In genomic region chr15:57463360-57463759, GRCh38 we compare ENCODE assay signal across 22 cellular contexts.
"Had no signal": no experiment of that assay in that cellular context is flagged by ENCODE, and none has a peak within 500 bp of the region (broad histone marks: within the 10 kb centered on the region; RNA-seq: fewer than 3 reads in every experiment).

No MANE protein-coding gene starts in this region.

- H3K27ac ChIP-seq: body of pancreas, coronary artery, gastrocnemius medialis, lower lobe of right lung, SK-N-MC, transverse colon, vagina had no signal

- H3K9me3 ChIP-seq: body of pancreas, gastrocnemius medialis, lower lobe of right lung, transverse colon, vagina had no signal

- H3K4me3 Mint-ChIP-seq: activated B cell treated with CpG ODN at 0.5 μM for 24 hours; activated CD4-positive, alpha-beta memory T cell treated with anti-CD3 and anti-CD28 coated beads, Interleukin-2, amount 10 ng/mL, durations not matched to agents 7 days and 5 days; activated CD8-positive, alpha-beta memory T cell treated with anti-CD3 and anti-CD28 coated beads, Interleukin-2, amount 10 ng/mL, durations not matched to agents 7 days and 5 days; activated naive CD8-positive, alpha-beta T cell; nephron; stimulated activated memory B cell treated with anti-CD40 and anti-IgM and Interleukin-4, amounts not matched to agents 10 μg/mL and 1 μg/mL and 100 μg/mL, for 72 hours had no signal

- H3K36me3 ChIP-seq: gastrocnemius medialis, transverse colon, vagina had no signal

- H3K36me3 Mint-ChIP-seq: activated CD8-positive, alpha-beta memory T cell treated with anti-CD3 and anti-CD28 coated beads, Interleukin-2, amount 10 ng/mL, durations not matched to agents 7 days and 5 days; activated naive CD8-positive, alpha-beta T cell; stimulated activated memory B cell treated with anti-CD40 and anti-IgM and Interleukin-4, amounts not matched to agents 10 μg/mL and 1 μg/mL and 100 μg/mL, for 72 hours had no signal

- H3K27ac Mint-ChIP-seq: activated B cell treated with CpG ODN at 0.5 μM for 24 hours; activated CD4-positive, alpha-beta memory T cell treated with anti-CD3 and anti-CD28 coated beads, Interleukin-2, amount 10 ng/mL, durations not matched to agents 7 days and 5 days; activated CD8-positive, alpha-beta memory T cell treated with anti-CD3 and anti-CD28 coated beads, Interleukin-2, amount 10 ng/mL, durations not matched to agents 7 days and 5 days; activated naive CD8-positive, alpha-beta T cell; nephron; progenitor cell of endocrine pancreas; stimulated activated memory B cell treated with anti-CD40 and anti-IgM and Interleukin-4, amounts not matched to agents 10 μg/mL and 1 μg/mL and 100 μg/mL, for 72 hours had no signal

- H3K27me3 Mint-ChIP-seq: progenitor cell of endocrine pancreas had no signal

- DNase-seq: activated B cell treated with CpG ODN at 0.5 μM for 24 hours; activated CD4-positive, alpha-beta memory T cell treated with anti-CD3 and anti-CD28 coated beads, Interleukin-2, amount 10 ng/mL, durations not matched to agents 7 days and 5 days; activated CD4-positive, alpha-beta T cell treated with anti-CD3 and anti-CD28 coated beads for 48 hours; activated CD8-positive, alpha-beta memory T cell treated with anti-CD3 and anti-CD28 coated beads, Interleukin-2, amount 10 ng/mL, durations not matched to agents 7 days and 5 days; body of pancreas; central memory CD4-positive, alpha-beta T cell; gastrocnemius medialis; left colon; lower lobe of right lung; occipital lobe; stimulated activated CD4-positive, alpha-beta T cell treated with anti-CD3 and anti-CD28 coated beads, Interleukin-4, amount 100 ng/mL, for 4 hours; T-helper 9 cell; transverse colon had no signal

- ATAC-seq: activated CD8-positive, alpha-beta memory T cell treated with anti-CD3 and anti-CD28 coated beads, Interleukin-2, amount 10 ng/mL, durations not matched to agents 7 days and 5 days; body of pancreas; esophagus mucosa; gastrocnemius medialis; left colon; lower lobe of right lung; stimulated activated memory B cell treated with anti-CD40 and anti-IgM and Interleukin-4, amounts not matched to agents 10 μg/mL and 1 μg/mL and 100 μg/mL, for 72 hours had no signal

- H3K4me3 ChIP-seq: body of pancreas, coronary artery, gastrocnemius medialis, lower lobe of right lung, SK-N-MC, skin epidermis, transverse colon, vagina had no signal

- H3K27me3 ChIP-seq: body of pancreas, gastrocnemius medialis, transverse colon, vagina had no signal

- H3K4me1 ChIP-seq: gastrocnemius medialis, transverse colon had no signal

- H3K9me3 Mint-ChIP-seq: activated B cell treated with CpG ODN at 0.5 μM for 24 hours; activated CD4-positive, alpha-beta memory T cell treated with anti-CD3 and anti-CD28 coated beads, Interleukin-2, amount 10 ng/mL, durations not matched to agents 7 days and 5 days; nephron; stimulated activated memory B cell treated with anti-CD40 and anti-IgM and Interleukin-4, amounts not matched to agents 10 μg/mL and 1 μg/mL and 100 μg/mL, for 72 hours had no signal

- H3K4me1 Mint-ChIP-seq: activated B cell treated with CpG ODN at 0.5 μM for 24 hours; activated CD4-positive, alpha-beta memory T cell treated with anti-CD3 and anti-CD28 coated beads, Interleukin-2, amount 10 ng/mL, durations not matched to agents 7 days and 5 days; activated CD8-positive, alpha-beta memory T cell treated with anti-CD3 and anti-CD28 coated beads, Interleukin-2, amount 10 ng/mL, durations not matched to agents 7 days and 5 days; stimulated activated memory B cell treated with anti-CD40 and anti-IgM and Interleukin-4, amounts not matched to agents 10 μg/mL and 1 μg/mL and 100 μg/mL, for 72 hours had no signal
